Comparison of ENCODE assay signal across 8 cellular contexts in genomic region chr17:79388556-79389295, GRCh38.
A peak's percentile ranks its signal among the peaks of the same experiment; 100 is the strongest.
DNase-seq lines count a peak whose midpoint lies in the region; ATAC-seq and TF ChIP-seq lines count a peak whose summit lies in the region.

No MANE protein-coding gene starts in this region.

- H3F3A ChIP-seq in SK-N-SH (replicated peaks; ENCODE audit: insufficient read depth) = no peaks in the 10 kb centered on the region

- no peak overlapping the region for H2AFZ ChIP-seq in SK-N-SH (ENCODE audit: low read depth)

- TF ChIP-seq CTCF in SK-N-SH (IDR thresholded peaks at IDR 0.05) = peak; percentile 72
- TF ChIP-seq CTCF in fibroblast of the aortic adventitia (IDR thresholded peaks at IDR 0.05; ENCODE audit: insufficient read depth, low read length) = peak; percentile 60
- peak; percentile 79 for TF ChIP-seq CTCF in progenitor cell of endocrine pancreas (IDR thresholded peaks at IDR 0.05; ENCODE audit: unreplicated experiment)

- H3K4me3 Mint-ChIP-seq in activated CD4-positive, alpha-beta T cell treated with anti-CD3 and anti-CD28 coated beads, Interleukin-2, amount 10 ng/mL, durations not matched to agents 24 days and 14 days = no peak overlapping the region
- H3K4me3 Mint-ChIP-seq in progenitor cell of endocrine pancreas (ENCODE audit: low read depth) = no peak overlapping the region

- H3K9me2 ChIP-seq in SK-N-SH = no peaks in the 10 kb centered on the region

- no peak overlapping the region; a peak in 1 of 4 replicates for H3K4me3 ChIP-seq in SK-N-SH (ENCODE audit: low read depth in 2 of 2, low read length in 1 of 2)
- H3K4me3 ChIP-seq in fibroblast of the aortic adventitia (ENCODE audit: low read depth, low read length) = no peak overlapping the region

- intact Hi-C loops in activated CD4-positive, alpha-beta T cell treated with anti-CD3 and anti-CD28 coated beads, Interleukin-2, amount 10 ng/mL, durations not matched to agents 24 days and 14 days (cut with micrococcal nuclease) = no loop called here

- no peaks in the 10 kb centered on the region for H3K4me1 Mint-ChIP-seq in activated CD4-positive, alpha-beta T cell treated with anti-CD3 and anti-CD28 coated beads, Interleukin-2, amount 10 ng/mL, durations not matched to agents 24 days and 14 days
- no peaks in the 10 kb centered on the region for H3K4me1 Mint-ChIP-seq in progenitor cell of endocrine pancreas (ENCODE audit: low read depth)

- POLR2A ChIA-PET in SK-N-SH (lab: Yijun Ruan, JAX) = interaction anchor here (0.9 kb wide), 1 partner anchor 10 kb away, joined by 3 read pairs; no protein-coding TSS in a partner anchor

- no peak overlapping the region for H3K4me2 ChIP-seq in SK-N-SH

- H3K27ac ChIP-seq in SK-N-SH (ENCODE audit: low read depth in 2 of 2, low read length in 1 of 2) = no peak overlapping the region

- CTCF ChIA-PET in SK-N-SH (lab: Yijun Ruan, JAX) = interaction anchor here (0.6 to 23.4 kb wide), 86 partner anchors 10 to 536 kb away, joined by 3 to 1340 read pairs (median 5); partner anchors contain the start of gene ENGASE

- no peak for ATAC-seq in GM18909 (IDR thresholded peaks at IDR 0.05; ENCODE audit: poor library complexity, unreplicated experiment)

- H3K27me3 ChIP-seq in SK-N-SH (ENCODE audit: insufficient read depth) = peaks cover 49% of the 10 kb centered on the region

- no peaks in the 10 kb centered on the region; a peak in 1 of 4 replicates for H3K4me1 ChIP-seq in SK-N-SH (ENCODE audit: control insufficient read depth in 1 of 2, insufficient read depth in 2 of 2, low read depth in 1 of 2, low read length in 1 of 2)

- peaks cover 3% of the 10 kb centered on the region for H3K9me3 Mint-ChIP-seq in activated CD4-positive, alpha-beta T cell treated with anti-CD3 and anti-CD28 coated beads, Interleukin-2, amount 10 ng/mL, durations not matched to agents 24 days and 14 days
- no peaks in the 10 kb centered on the region for H3K9me3 Mint-ChIP-seq in progenitor cell of endocrine pancreas (ENCODE audit: low read depth)

- no peak overlapping the region for H3K27ac Mint-ChIP-seq in activated CD4-positive, alpha-beta T cell treated with anti-CD3 and anti-CD28 coated beads, Interleukin-2, amount 10 ng/mL, durations not matched to agents 24 days and 14 days
- no peak overlapping the region for H3K27ac Mint-ChIP-seq in progenitor cell of endocrine pancreas

- WGBS in SK-N-SH (ENCODE audit: low lambda C conversion rate) = 19% methylated on average over 28 of the region's 28 CpGs

- H3K36me3 Mint-ChIP-seq in activated CD4-positive, alpha-beta T cell treated with anti-CD3 and anti-CD28 coated beads, Interleukin-2, amount 10 ng/mL, durations not matched to agents 24 days and 14 days (ENCODE audit: low read depth) = no peaks in the 10 kb centered on the region
- H3K36me3 Mint-ChIP-seq in progenitor cell of endocrine pancreas (ENCODE audit: insufficient read depth) = no peaks in the 10 kb centered on the region

- no peaks in the 10 kb centered on the region for H3K79me2 ChIP-seq in SK-N-SH (ENCODE audit: insufficient read depth)

- no peak overlapping the region for H3K9ac ChIP-seq in SK-N-SH

- DNase-seq in activated CD4-positive, alpha-beta T cell treated with anti-CD3 and anti-CD28 coated beads, Interleukin-2, amount 10 ng/mL, durations not matched to agents 24 days and 14 days = peak; percentile 63
- DNase-seq in activated CD4-positive, alpha-beta T cell treated with anti-CD3 and anti-CD28 coated beads, Interleukin-2, amount 50 U/mL, for 4 hours = no peak
- DNase-seq in LoVo (ENCODE audit: low spot score) (peak; percentile 34), SK-N-SH (peak; percentile 95), fibroblast of the aortic adventitia (ENCODE audit: low read depth) (peak; percentile 18), progenitor cell of endocrine pancreas (ENCODE audit: low spot score, unreplicated experiment) (peak; percentile 60), NCI-H774 (lab: John Stamatoyannopoulos, UW) (no peak)

- TF ChIP-seq EP300 in SK-N-SH (IDR thresholded peaks at IDR 0.05; ENCODE audit: borderline replicate concordance in 1 of 2, low read depth in 1 of 2, low read length in 1 of 2) = no peak

- no peaks in the 10 kb centered on the region for H4K20me1 ChIP-seq in SK-N-SH (ENCODE audit: insufficient read depth)

- H3K9me3 ChIP-seq in SK-N-SH = no peaks in the 10 kb centered on the region

- no peaks in the 10 kb centered on the region for H3K36me3 ChIP-seq in SK-N-SH (replicated peaks in 1 of 2; ENCODE audit: control insufficient read depth in 1 of 2, insufficient read depth in 2 of 2, low read length in 1 of 2)

- peaks cover 20% of the 10 kb centered on the region for H3K27me3 Mint-ChIP-seq in activated CD4-positive, alpha-beta T cell treated with anti-CD3 and anti-CD28 coated beads, Interleukin-2, amount 10 ng/mL, durations not matched to agents 24 days and 14 days
- H3K27me3 Mint-ChIP-seq in progenitor cell of endocrine pancreas = peaks cover 60% of the 10 kb centered on the region

- peak; percentile 91 for TF ChIP-seq RAD21 in SK-N-SH (IDR thresholded peaks at IDR 0.05; ENCODE audit: low read length)

TF ChIP-seq in SK-N-SH, 30 proteins besides CTCF, POLR2A, EP300 and RAD21:
- TF ChIP-seq FOSL2 (IDR thresholded peaks at IDR 0.05; ENCODE audit: borderline replicate concordance, low read depth) = no peak
- no peak for TF ChIP-seq TAF1 (IDR thresholded peaks at IDR 0.05; ENCODE audit: borderline replicate concordance, low read depth, low read length)
- peak; percentile 3; the same call in 1 of the 2 replicates for TF ChIP-seq NRF1 (IDR thresholded peaks at IDR 0.05; ENCODE audit: low read depth, low read length)
- TF ChIP-seq SMC3 (IDR thresholded peaks at IDR 0.05; ENCODE audit: low read depth, low read length) = peak; percentile 80
- TF ChIP-seq USF2 (IDR thresholded peaks at IDR 0.05; ENCODE audit: borderline replicate concordance, low read depth, low read length) = no peak
TF ChIP-seq in SK-N-SH: peak in this region for 2.

Comparison
In these comparisons a context has a peak if more than half of its experiments do, and no peak if none do; other contexts are left out.
1. DNase-seq: peak in activated CD4-positive, alpha-beta T cell treated with anti-CD3 and anti-CD28 coated beads, Interleukin-2, amount 10 ng/mL, durations not matched to agents 24 days and 14 days (single experiment), LoVo (single experiment), SK-N-SH (single experiment), fibroblast of the aortic adventitia (single experiment) and progenitor cell of endocrine pancreas (single experiment); none in activated CD4-positive, alpha-beta T cell treated with anti-CD3 and anti-CD28 coated beads, Interleukin-2, amount 50 U/mL, for 4 hours (0 of 2) and NCI-H774 (single experiment).
2. Peak in every context shown above with its lines, with median percentiles within 50 percentile points of each other: CTCF ChIP-seq.